ENCODE assay signal across 2 cellular contexts in the genomic region with DNA sequence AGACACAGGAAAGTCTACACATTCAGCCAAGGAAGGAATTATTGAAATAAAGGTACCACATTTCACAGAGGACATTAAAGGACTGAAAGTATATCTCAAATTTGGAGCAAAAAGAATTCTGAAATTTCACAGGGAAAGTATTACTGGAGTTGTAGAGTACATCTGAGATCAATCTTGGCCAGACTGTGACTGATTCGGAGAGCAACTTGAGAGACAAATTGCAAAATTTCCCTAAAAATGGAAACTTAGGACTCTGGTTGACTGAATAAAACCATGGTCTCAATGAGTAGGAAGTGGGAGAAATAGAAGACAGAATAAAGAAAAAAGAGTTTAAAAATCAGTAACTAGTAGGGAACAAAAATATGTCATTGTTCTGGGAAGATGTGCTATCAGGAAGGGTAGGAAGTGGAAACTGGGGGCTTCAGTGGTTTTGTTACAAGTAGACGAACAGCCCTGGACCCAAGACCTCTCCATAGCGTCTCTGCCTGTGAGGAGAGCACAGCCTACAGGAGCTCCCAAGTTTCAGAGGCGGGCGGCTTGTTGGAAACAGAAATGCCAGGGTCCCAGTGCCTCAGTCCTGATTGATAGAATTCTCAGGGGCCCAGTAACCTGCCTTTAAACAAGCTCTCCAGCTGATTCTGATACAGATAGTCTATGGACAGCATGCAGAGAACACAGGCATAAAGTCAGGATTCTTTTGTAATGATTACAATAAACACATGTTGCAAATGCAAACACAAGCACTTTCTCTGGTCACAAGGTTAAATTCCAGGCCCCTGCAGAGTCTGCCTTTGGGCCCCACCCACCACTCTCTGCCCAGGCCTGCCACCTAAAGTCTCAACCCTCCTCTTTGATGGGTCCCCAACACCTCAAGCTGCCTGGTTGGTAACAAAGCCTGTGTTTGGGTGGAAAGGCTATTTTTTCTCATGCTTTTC.
TF ChIP-seq lines count a peak whose summit lies in the region.

No MANE protein-coding gene starts in this region.

TF ChIP-seq in H1, 55 proteins besides CTCF, POLR2A, EP300 and RAD21:
- TF ChIP-seq TEAD4 (IDR thresholded peaks at IDR 0.05; ENCODE audit: low read depth, low read length) (peak; percentile 52; the same call in 1 of the 2 replicates), CBX5 (IDR thresholded peaks at IDR 0.05; ENCODE audit: low read depth, low read length) (no peak), TCF12 (IDR thresholded peaks at IDR 0.05; ENCODE audit: low read depth, low read length) (0 out of 2 replicates have a peak, but pooled peaks have one; percentile 19)

TF ChIP-seq in liver, 16 proteins besides CTCF, POLR2A, EP300 and RAD21:
- TF ChIP-seq SP1 (IDR thresholded peaks at IDR 0.05) (peak; percentile 11), YY1 (IDR thresholded peaks at IDR 0.05) (peak; percentile 59), NR2F2 (IDR thresholded peaks at IDR 0.05) (no peak), MAX (IDR thresholded peaks at IDR 0.05) (peak; percentile 50), RXRA (IDR thresholded peaks at IDR 0.05) (peak in 1 of 2 donors; percentile 78), ZBTB33 (IDR thresholded peaks at IDR 0.05) (no peak), HNF4A (conservative IDR thresholded peaks at IDR 0.05) (peak; percentile 41 to 86), JUND (IDR thresholded peaks at IDR 0.05) (peak in 1 of 2 donors; percentile 34), FOXA2 (IDR thresholded peaks at IDR 0.05) (peak; percentile 55), EGR1 (IDR thresholded peaks at IDR 0.05; ENCODE audit: low read depth in 2 of 2) (no peak), TAF1 (conservative IDR thresholded peaks at IDR 0.05) (no peak), HNF4G (IDR thresholded peaks at IDR 0.05) (no peak), FOXA1 (IDR thresholded peaks at IDR 0.05) (no peak), GABPA (IDR thresholded peaks at IDR 0.05 in 1 of 2, conservative IDR thresholded peaks at IDR 0.05 in 1 of 2) (peak in 1 of 2 donors; percentile 23)
- TF ChIP-seq, protein P1, sequence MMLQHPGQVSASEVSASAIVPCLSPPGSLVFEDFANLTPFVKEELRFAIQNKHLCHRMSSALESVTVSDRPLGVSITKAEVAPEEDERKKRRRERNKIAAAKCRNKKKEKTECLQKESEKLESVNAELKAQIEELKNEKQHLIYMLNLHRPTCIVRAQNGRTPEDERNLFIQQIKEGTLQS (IDR thresholded peaks at IDR 0.05), result no peak
- TF ChIP-seq, protein P2, sequence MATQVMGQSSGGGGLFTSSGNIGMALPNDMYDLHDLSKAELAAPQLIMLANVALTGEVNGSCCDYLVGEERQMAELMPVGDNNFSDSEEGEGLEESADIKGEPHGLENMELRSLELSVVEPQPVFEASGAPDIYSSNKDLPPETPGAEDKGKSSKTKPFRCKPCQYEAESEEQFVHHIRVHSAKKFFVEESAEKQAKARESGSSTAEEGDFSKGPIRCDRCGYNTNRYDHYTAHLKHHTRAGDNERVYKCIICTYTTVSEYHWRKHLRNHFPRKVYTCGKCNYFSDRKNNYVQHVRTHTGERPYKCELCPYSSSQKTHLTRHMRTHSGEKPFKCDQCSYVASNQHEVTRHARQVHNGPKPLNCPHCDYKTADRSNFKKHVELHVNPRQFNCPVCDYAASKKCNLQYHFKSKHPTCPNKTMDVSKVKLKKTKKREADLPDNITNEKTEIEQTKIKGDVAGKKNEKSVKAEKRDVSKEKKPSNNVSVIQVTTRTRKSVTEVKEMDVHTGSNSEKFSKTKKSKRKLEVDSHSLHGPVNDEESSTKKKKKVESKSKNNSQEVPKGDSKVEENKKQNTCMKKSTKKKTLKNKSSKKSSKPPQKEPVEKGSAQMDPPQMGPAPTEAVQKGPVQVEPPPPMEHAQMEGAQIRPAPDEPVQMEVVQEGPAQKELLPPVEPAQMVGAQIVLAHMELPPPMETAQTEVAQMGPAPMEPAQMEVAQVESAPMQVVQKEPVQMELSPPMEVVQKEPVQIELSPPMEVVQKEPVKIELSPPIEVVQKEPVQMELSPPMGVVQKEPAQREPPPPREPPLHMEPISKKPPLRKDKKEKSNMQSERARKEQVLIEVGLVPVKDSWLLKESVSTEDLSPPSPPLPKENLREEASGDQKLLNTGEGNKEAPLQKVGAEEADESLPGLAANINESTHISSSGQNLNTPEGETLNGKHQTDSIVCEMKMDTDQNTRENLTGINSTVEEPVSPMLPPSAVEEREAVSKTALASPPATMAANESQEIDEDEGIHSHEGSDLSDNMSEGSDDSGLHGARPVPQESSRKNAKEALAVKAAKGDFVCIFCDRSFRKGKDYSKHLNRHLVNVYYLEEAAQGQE (IDR thresholded peaks at IDR 0.05), result peak; percentile 69
